In genomic region chr13:47218611-47219010, GRCh38 we compare ENCODE assay signal across 25 cellular contexts.
DNase-seq lines count a peak whose midpoint lies in the region; ATAC-seq, FAIRE-seq and TF ChIP-seq lines count a peak whose summit lies in the region.
"Had no signal": no experiment of that assay in that cellular context is flagged by ENCODE, and none has a peak within 500 bp of the region (broad histone marks: within the 10 kb centered on the region; RNA-seq: fewer than 3 reads in every experiment).

No MANE protein-coding gene starts in this region.

- H3K9me1 ChIP-seq in keratinocyte (ENCODE audit: control insufficient read depth, extremely low read depth, insufficient read depth, low read length): no peaks in the 10 kb centered on the region

- no peaks in the 10 kb centered on the region for H3K9me2 ChIP-seq in OCI-LY7 (ENCODE audit: insufficient read depth, low read length)

- H2AFZ ChIP-seq in keratinocyte (ENCODE audit: control insufficient read depth, low read length): no peak overlapping the region
- H2AFZ ChIP-seq in OCI-LY7 (ENCODE audit: low read length): no peak overlapping the region

- H3K79me2 ChIP-seq in keratinocyte (ENCODE audit: control insufficient read depth, insufficient read depth, low read length): no peaks in the 10 kb centered on the region
- H3K79me2 ChIP-seq in OCI-LY7 (ENCODE audit: insufficient read depth, low read depth, low read length): no peaks in the 10 kb centered on the region

- H3K4me3 ChIP-seq in bronchial epithelial cell (ENCODE audit: low read depth, low read length) (no peak overlapping the region), keratinocyte (ENCODE audit: control insufficient read depth in 2 of 3, extremely low read depth in 1 of 3, insufficient read depth in 2 of 3, low read depth in 1 of 3, low read length in 3 of 3) (no peak overlapping the region), OCI-LY7 (ENCODE audit: low read depth, low read length, poor library complexity, severe bottlenecking) (no peak overlapping the region), lower leg skin (ENCODE audit: low read depth, poor library complexity, severe bottlenecking) (no peak overlapping the region)
- H3K4me3 ChIP-seq: BLaER1 treated with 17β-estradiol and CSF1 and Interleukin-3, amounts not matched to agents 10 nM and 100 nM; GM12878 had no signal

- no peak for TF ChIP-seq CTCF in bronchial epithelial cell (IDR thresholded peaks at IDR 0.05; ENCODE audit: insufficient read depth, low read length, severe bottlenecking)
- no peak for TF ChIP-seq CTCF in keratinocyte (optimal IDR thresholded peaks at IDR 0.05 in 1 of 3, IDR thresholded peaks at IDR 0.05 in 1 of 3, conservative IDR thresholded peaks at IDR 0.05 in 1 of 3; ENCODE audit: extremely low read depth in 1 of 3, insufficient read depth in 2 of 3, low read length in 3 of 3)
- no peak for TF ChIP-seq CTCF in OCI-LY7 (conservative IDR thresholded peaks at IDR 0.05; ENCODE audit: low read length)
- TF ChIP-seq CTCF in lower leg skin (IDR thresholded peaks at IDR 0.05): no peak

- H3K36me3 ChIP-seq in bronchial epithelial cell (ENCODE audit: control insufficient read depth, insufficient read depth, low read length) (no peaks in the 10 kb centered on the region), keratinocyte (ENCODE audit: control insufficient read depth in 2 of 2, extremely low read depth in 1 of 2, insufficient read depth in 2 of 2, low read length in 2 of 2) (no peaks in the 10 kb centered on the region), OCI-LY7 (ENCODE audit: insufficient read depth, low read length) (no peaks in the 10 kb centered on the region)
- H3K36me3 ChIP-seq: BLaER1 treated with 17β-estradiol and CSF1 and Interleukin-3, amounts not matched to agents 10 nM and 100 nM had no signal

- dilution Hi-C loops in keratinocyte (cut with MboI; ENCODE audit: extremely low pct_ligation_motif_present, low sequenced_read_pairs): no loop called here

- H3K9ac ChIP-seq in keratinocyte (ENCODE audit: control insufficient read depth, extremely low read depth, insufficient read depth, low read length): no peak overlapping the region
- H3K9ac ChIP-seq: BLaER1 treated with 17β-estradiol and CSF1 and Interleukin-3, amounts not matched to agents 10 nM and 100 nM had no signal

- H3K4me1 ChIP-seq in keratinocyte (ENCODE audit: control insufficient read depth, extremely low read depth, insufficient read depth, low read length) (peaks cover 13% of the 10 kb centered on the region), OCI-LY7 (ENCODE audit: insufficient read depth, low read length, poor library complexity, severe bottlenecking) (no peaks in the 10 kb centered on the region)

- no peak for TF ChIP-seq POLR2A in lower leg skin (IDR thresholded peaks at IDR 0.05)

- H3K4me2 ChIP-seq in keratinocyte (ENCODE audit: control insufficient read depth, extremely low read depth, insufficient read depth, low read depth, low read length) (no peak overlapping the region), OCI-LY7 (ENCODE audit: low read length) (no peak overlapping the region)
- H3K4me2 ChIP-seq: BLaER1 treated with 17β-estradiol and CSF1 and Interleukin-3, amounts not matched to agents 10 nM and 100 nM had no signal

- H3K27me3 ChIP-seq in bronchial epithelial cell (ENCODE audit: control insufficient read depth, insufficient read depth, low read length): no peaks in the 10 kb centered on the region
- no peaks in the 10 kb centered on the region for H3K27me3 ChIP-seq in keratinocyte (ENCODE audit: control insufficient read depth, extremely low read depth, insufficient read depth, low read length)
- H3K27me3 ChIP-seq: BLaER1 treated with 17β-estradiol and CSF1 and Interleukin-3, amounts not matched to agents 10 nM and 100 nM had no signal

- no TSS peak for BruUV-seq in OCI-LY7 (replicated peaks; lab: Mats Ljungman, UMichigan)

- FAIRE-seq in bronchial epithelial cell (lab: Jason Lieb, UNC) (no peak), keratinocyte (lab: Jason Lieb, UNC) (peak; percentile 44)
- FAIRE-seq: A204.1, D721Med, GM12878, GM12892, GM18507 had no signal

- H3K27ac ChIP-seq in keratinocyte (ENCODE audit: control insufficient read depth, insufficient read depth, low read length) (no peak overlapping the region), OCI-LY7 (ENCODE audit: low read depth, low read length, poor library complexity, severe bottlenecking) (no peak overlapping the region)
- H3K27ac ChIP-seq: BLaER1 treated with 17β-estradiol and CSF1 and Interleukin-3, amounts not matched to agents 10 nM and 100 nM; C4-2B had no signal

- no peaks in the 10 kb centered on the region for H4K20me1 ChIP-seq in keratinocyte (ENCODE audit: control insufficient read depth, extremely low read depth, insufficient read depth, low read length)
- H4K20me1 ChIP-seq in OCI-LY7 (ENCODE audit: insufficient read depth, low read length): no peaks in the 10 kb centered on the region
- H4K20me1 ChIP-seq: BLaER1 treated with 17β-estradiol and CSF1 and Interleukin-3, amounts not matched to agents 10 nM and 100 nM had no signal

- ATAC-seq in Right ventricle myocardium superior (ENCODE audit: poor library complexity): no peak
- ATAC-seq: CD8-positive, alpha-beta T cell; GM12878 had no signal

- 70 to 83% methylated on average over 2 of the region's 2 CpGs for WGBS in lower leg skin, 2 donors

- H3K9me3 ChIP-seq in keratinocyte (ENCODE audit: control insufficient read depth, low read depth, low read length): no peaks in the 10 kb centered on the region
- no peaks in the 10 kb centered on the region for H3K9me3 ChIP-seq in OCI-LY7 (ENCODE audit: low read length)
- H3K9me3 ChIP-seq: BLaER1 treated with 17β-estradiol and CSF1 and Interleukin-3, amounts not matched to agents 10 nM and 100 nM; Caco-2 had no signal

- intact Hi-C loops in OCI-LY7 (cut with micrococcal nuclease; ENCODE audit: unreplicated experiment): no loop called here
- intact Hi-C loops in lower leg skin (cut with DNase I; ENCODE audit: low total_unique reads): no loop called here
- intact Hi-C loops in Right ventricle myocardium superior (cut with DNase I): no loop called here

- POLR2A ChIA-PET in OCI-LY7 (lab: Charles Lee): interaction anchor here (0.5 kb wide), 1 partner anchor 537 kb away, joined by 3 read pairs; no protein-coding TSS in a partner anchor

- peak; percentile 14 for DNase-seq in EH (ENCODE audit: low read depth)
- peak; percentile 49 for DNase-seq in bronchial epithelial cell (ENCODE audit: low read depth)
- DNase-seq in fibroblast of gingiva (ENCODE audit: low read depth): peak; percentile 11
- peak; percentile 35 for DNase-seq in keratinocyte (ENCODE audit: low read depth, low spot score)
- DNase-seq in OCI-LY7 (ENCODE audit: low spot score): no peak
- no peak for DNase-seq in lower leg skin (ENCODE audit: low spot score in 2 of 2)
- no peak for DNase-seq in AG08395 (ENCODE audit: low spot score)
- no peak for DNase-seq in Right ventricle myocardium superior
- DNase-seq: 8988T; ACHN; AML-193; Caco-2; Calu3; CD4-positive, alpha-beta T cell; CD8-positive, alpha-beta T cell; DMS79 treated with DMSO at 0.1 percent for 48 hours; EL; GDM1 had no signal

- CTCF ChIA-PET in OCI-LY7 (lab: Charles Lee; ENCODE audit: unreplicated experiment): no interaction called here

Comparison
In these comparisons a context has a peak if more than half of its experiments do, and no peak if none do; other contexts are left out.
1. DNase-seq: peak in EH (single experiment), bronchial epithelial cell (single experiment), fibroblast of gingiva (single experiment) and keratinocyte (single experiment); none in OCI-LY7 (single experiment), lower leg skin (0 of 2), AG08395 (single experiment) and Right ventricle myocardium superior (single experiment).